1 cellular context compared by ENCODE assay signal in genomic region chr9:99133145-99133544, GRCh38.
A peak's percentile ranks its signal among the peaks of the same experiment; 100 is the strongest.
TF ChIP-seq lines count a peak whose summit lies in the region.

No MANE protein-coding gene starts in this region.

TF ChIP-seq in GM12878, 131 proteins besides CTCF, POLR2A, EP300 and RAD21:
- peak; percentile 88 for TF ChIP-seq ATF7 (IDR thresholded peaks at IDR 0.05; ENCODE audit: low read depth)
- 0 out of 2 replicates have a peak, but pooled peaks have one; percentile 12 for TF ChIP-seq TCF7 (IDR thresholded peaks at IDR 0.05; ENCODE audit: borderline replicate concordance)
- no peak for TF ChIP-seq ASH2L (IDR thresholded peaks at IDR 0.05; ENCODE audit: borderline replicate concordance, low read depth)
- TF ChIP-seq EED (IDR thresholded peaks at IDR 0.05; ENCODE audit: low read depth): 0 out of 2 replicates have a peak, but pooled peaks have one; percentile 37
- TF ChIP-seq ETV6 (conservative IDR thresholded peaks at IDR 0.05 in 1 of 2, IDR thresholded peaks at IDR 0.05 in 1 of 2; ENCODE audit: borderline replicate concordance in 1 of 2, low read depth in 1 of 2): 0 out of 4 replicates have a peak, but pooled peaks of 1 of the 2 experiments have one; percentile 27
- no peak for TF ChIP-seq SMC3 (IDR thresholded peaks at IDR 0.05; ENCODE audit: borderline replicate concordance, low read length)
- TF ChIP-seq FOXM1 (IDR thresholded peaks at IDR 0.05; ENCODE audit: low read depth, low read length): peak; percentile 68; the same call in 1 of the 2 replicates
- no peak for TF ChIP-seq IRF3 (IDR thresholded peaks at IDR 0.05)
- no peak for TF ChIP-seq NR2C2 (IDR thresholded peaks at IDR 0.05; ENCODE audit: borderline replicate concordance, control insufficient read depth, insufficient read length, low read depth)
- no peak for TF ChIP-seq NBN (IDR thresholded peaks at IDR 0.05)
- no peak for TF ChIP-seq SUZ12 (IDR thresholded peaks at IDR 0.05; ENCODE audit: unreplicated experiment)
- TF ChIP-seq TCF12 (IDR thresholded peaks at IDR 0.05; ENCODE audit: low read depth, low read length): no peak
- TF ChIP-seq NRF1 (conservative IDR thresholded peaks at IDR 0.05; ENCODE audit: low read depth, low read length): no peak
- no peak for TF ChIP-seq NFXL1 (IDR thresholded peaks at IDR 0.05; ENCODE audit: borderline replicate concordance)
- TF ChIP-seq SUPT20H (IDR thresholded peaks at IDR 0.05; ENCODE audit: borderline replicate concordance, control insufficient read depth, low read depth, low read length): no peak
- no peak for TF ChIP-seq NFYA (IDR thresholded peaks at IDR 0.05; ENCODE audit: borderline replicate concordance, low read depth, low read length)
- TF ChIP-seq TCF3 (IDR thresholded peaks at IDR 0.05; ENCODE audit: borderline replicate concordance, insufficient read depth, low read depth, low read length): no peak
- TF ChIP-seq MTA2 (IDR thresholded peaks at IDR 0.05; ENCODE audit: low read depth): peak; percentile 69; the same call in 1 of the 2 replicates
- TF ChIP-seq CBFB (IDR thresholded peaks at IDR 0.05; ENCODE audit: low read depth): 0 out of 2 replicates have a peak, but pooled peaks have one; percentile 37
- peak; percentile 77 for TF ChIP-seq JUNB (IDR thresholded peaks at IDR 0.05)
- peak; percentile 83; the same call in 1 of the 2 replicates for TF ChIP-seq CREB1 (IDR thresholded peaks at IDR 0.05; ENCODE audit: low read depth)
- no peak for TF ChIP-seq USF1 (IDR thresholded peaks at IDR 0.05; ENCODE audit: borderline replicate concordance, extremely low read length, insufficient read depth, low read depth, low read length)
- no peak for TF ChIP-seq RB1 (IDR thresholded peaks at IDR 0.05; ENCODE audit: borderline replicate concordance)
- TF ChIP-seq NFIC (IDR thresholded peaks at IDR 0.05; ENCODE audit: low read depth, low read length): peak; percentile 84; the same call in 1 of the 2 replicates
- TF ChIP-seq SIX5 (IDR thresholded peaks at IDR 0.05; ENCODE audit: low read depth, low read length, severe bottlenecking): no peak
- TF ChIP-seq CREM (IDR thresholded peaks at IDR 0.05; ENCODE audit: low read depth): peak; percentile 84
- TF ChIP-seq ZNF384 (IDR thresholded peaks at IDR 0.05; ENCODE audit: borderline replicate concordance, low read depth, low read length): no peak
- TF ChIP-seq MEF2B (IDR thresholded peaks at IDR 0.05; ENCODE audit: partially characterized antibody, poor library complexity, severe bottlenecking): peak; percentile 43
- TF ChIP-seq GATAD2B (conservative IDR thresholded peaks at IDR 0.05; ENCODE audit: low read depth): no peak
- no peak; the same call in 1 of the 2 replicates for TF ChIP-seq PML (IDR thresholded peaks at IDR 0.05; ENCODE audit: low read length)
- no peak for TF ChIP-seq PRDM15 (CRISPR knock-in tag; IDR thresholded peaks at IDR 0.05)
- TF ChIP-seq MEF2A (IDR thresholded peaks at IDR 0.05; ENCODE audit: insufficient read depth, low read depth, low read length): peak; percentile 70
- TF ChIP-seq RELA (IDR thresholded peaks at IDR 0.05; ENCODE audit: borderline replicate concordance, partially characterized antibody): no peak
- no peak for TF ChIP-seq NR2C1 (IDR thresholded peaks at IDR 0.05)
- TF ChIP-seq BCLAF1 (IDR thresholded peaks at IDR 0.05): no peak
- no peak for TF ChIP-seq HSF1 (IDR thresholded peaks at IDR 0.05; ENCODE audit: low read depth, low read length)
- no peak for TF ChIP-seq EZH2 (IDR thresholded peaks at IDR 0.05; ENCODE audit: borderline replicate concordance, control insufficient read depth, low read depth, low read length)
- no peak for TF ChIP-seq RELB (IDR thresholded peaks at IDR 0.05; ENCODE audit: low read depth)
- no peak for TF ChIP-seq IRF4 (IDR thresholded peaks at IDR 0.05; ENCODE audit: low read depth, low read length)
- no peak for TF ChIP-seq LARP7 (IDR thresholded peaks at IDR 0.05)
- peak; percentile 38; the same call in 1 of the 2 replicates for TF ChIP-seq IKZF1 (conservative IDR thresholded peaks at IDR 0.05)
- TF ChIP-seq ATF2 (IDR thresholded peaks at IDR 0.05; ENCODE audit: low read length): peak; percentile 75
- TF ChIP-seq CEBPB (IDR thresholded peaks at IDR 0.05; ENCODE audit: borderline replicate concordance in 1 of 2, low read depth in 2 of 2, low read length in 2 of 2): peak in 1 of 2 experiments; percentile 26; a peak in 1 of 4 replicates
- TF ChIP-seq RUNX3 (IDR thresholded peaks at IDR 0.05; ENCODE audit: low read length): peak; percentile 76; the same call in 1 of the 2 replicates
TF ChIP-seq in GM12878: peak in this region for 17.
